9 cellular contexts compared by ENCODE assay signal in genomic region chr14:24094839-24095195, GRCh38. TPM values are rescaled to one million over a fixed set of nuclear protein-coding genes. Genes with fewer than 3 reads are reported as not detected.
DNase-seq lines count a peak whose midpoint lies in the region; ATAC-seq and TF ChIP-seq lines count a peak whose summit lies in the region.
"Had no signal": no experiment of that assay in that cellular context is flagged by ENCODE, and none has a peak within 500 bp of the region (broad histone marks: within the 10 kb centered on the region; RNA-seq: fewer than 3 reads in every experiment).

No MANE protein-coding gene starts in this region.

- peak overlapping the region; percentile 100 for H3K9ac ChIP-seq in OCI-LY3 (ENCODE audit: low read length)

- H3K27ac ChIP-seq in OCI-LY3 (ENCODE audit: low read length): peak overlapping the region; percentile 79
- H3K27ac ChIP-seq in naive thymus-derived CD4-positive, alpha-beta T cell (ENCODE audit: low read depth, low read length): peak overlapping the region; percentile 92

- H3K9me3 ChIP-seq in OCI-LY3 (ENCODE audit: insufficient read depth, low read length): no peaks in the 10 kb centered on the region
- H3K9me3 ChIP-seq in naive thymus-derived CD4-positive, alpha-beta T cell (ENCODE audit: control insufficient read depth in 2 of 3, low read length in 3 of 3): no peaks in the 10 kb centered on the region

- peak overlapping the region; percentile 75 for H3K4me3 ChIP-seq in GM12865 (ENCODE audit: low read depth, low read length)
- peak overlapping the region; percentile 93 for H3K4me3 ChIP-seq in OCI-LY3 (ENCODE audit: low read length)
- peak overlapping the region; percentile 91 for H3K4me3 ChIP-seq in naive thymus-derived CD4-positive, alpha-beta T cell (ENCODE audit: low read length)

- H2AFZ ChIP-seq in OCI-LY3 (ENCODE audit: low read depth, low read length): peak overlapping the region; percentile 43; the same call in 1 of the 2 replicates

- DNase-seq in GM12865 (ENCODE audit: low read depth) (no peak), pons (ENCODE audit: low spot score) (no peak), NCI-H1694 (lab: John Stamatoyannopoulos, UW) (no peak), NCI-H526 treated with DMSO at 0.1 percent for 48 hours (lab: John Stamatoyannopoulos, UW) (no peak)
- no peak for DNase-seq in naive thymus-derived CD4-positive, alpha-beta T cell

- peak overlapping the region; percentile 90 for H3K4me3 Mint-ChIP-seq in dendritic cell treated with granulocyte-macrophage colony-stimulating factor and Interleukin-4, amounts not matched to agents 40 ng/mL and 50 ng/mL, for 4 days
- H3K4me3 Mint-ChIP-seq in naive thymus-derived CD4-positive, alpha-beta T cell: peak overlapping the region; percentile 91 to 100 (median 98)

- H3K27me3 ChIP-seq in OCI-LY3 (ENCODE audit: low read depth, low read length): no peaks in the 10 kb centered on the region
- no peaks in the 10 kb centered on the region for H3K27me3 ChIP-seq in naive thymus-derived CD4-positive, alpha-beta T cell (ENCODE audit: control insufficient read depth in 2 of 2, insufficient read depth in 2 of 2, low read length in 2 of 2)

- peaks cover 22% of the 10 kb centered on the region for H3K4me1 ChIP-seq in OCI-LY3 (ENCODE audit: low read length)
- H3K4me1 ChIP-seq in naive thymus-derived CD4-positive, alpha-beta T cell (ENCODE audit: control insufficient read depth in 2 of 2, insufficient read depth in 2 of 2, low read length in 2 of 2): peaks cover 6 to 16% of the 10 kb centered on the region in 2 donors

- intact Hi-C loops in dendritic cell treated with granulocyte-macrophage colony-stimulating factor and Interleukin-4, amounts not matched to agents 40 ng/mL and 50 ng/mL, for 4 days (cut with micrococcal nuclease): loop anchor here (1.0 to 5.0 kb wide), 3 partner anchors 19 to 523 kb away; partner anchors contain the start of genes DCAF11, IRF9 and NRL
- intact Hi-C loops in naive thymus-derived CD4-positive, alpha-beta T cell (cut with micrococcal nuclease): loop anchor here (1.0 to 5.0 kb wide), 12 partner anchors 13 to 463 kb away; partner anchors contain the start of genes DCAF11 (in 2 of the 2), IRF9 (in 2 of the 2), NRL (in 2 of the 2) and PSME1 (in 2 of the 2)

- peak overlapping the region; percentile 88 for H3K27ac Mint-ChIP-seq in dendritic cell treated with granulocyte-macrophage colony-stimulating factor and Interleukin-4, amounts not matched to agents 40 ng/mL and 50 ng/mL, for 4 days
- H3K27ac Mint-ChIP-seq in naive thymus-derived CD4-positive, alpha-beta T cell: peak overlapping the region; percentile 90 to 97 (median 96)

- H4K20me1 ChIP-seq in OCI-LY3 (ENCODE audit: insufficient read depth, low read length): no peaks in the 10 kb centered on the region

- TF ChIP-seq CTCF in GM12865 (IDR thresholded peaks at IDR 0.05; ENCODE audit: insufficient read depth, low read depth, low read length, missing control alignments) (no peak), OCI-LY3 (IDR thresholded peaks at IDR 0.05; ENCODE audit: low read depth, low read length) (no peak)

- peak overlapping the region; percentile 97 for H3K4me2 ChIP-seq in OCI-LY3 (ENCODE audit: low read length)

- no peak for ATAC-seq in naive thymus-derived CD4-positive, alpha-beta T cell
- ATAC-seq in HG02885 (IDR thresholded peaks at IDR 0.05; ENCODE audit: poor library complexity, unreplicated experiment): no peak

- peaks cover 26% of the 10 kb centered on the region for H3K36me3 ChIP-seq in OCI-LY3 (replicated peaks; ENCODE audit: low read depth, low read length)
- H3K36me3 ChIP-seq in naive thymus-derived CD4-positive, alpha-beta T cell (ENCODE audit: control insufficient read depth in 2 of 3, insufficient read depth in 3 of 3, low read length in 3 of 3): peaks cover 0 to 26% (median 2%) of the 10 kb centered on the region in 3 experiments

- H3K4me1 Mint-ChIP-seq in dendritic cell treated with granulocyte-macrophage colony-stimulating factor and Interleukin-4, amounts not matched to agents 40 ng/mL and 50 ng/mL, for 4 days (ENCODE audit: low read depth): peaks cover 70% of the 10 kb centered on the region
- peaks cover 28 to 45% (median 38%) of the 10 kb centered on the region in 7 donors for H3K4me1 Mint-ChIP-seq in naive thymus-derived CD4-positive, alpha-beta T cell

- H3K27me3 Mint-ChIP-seq in dendritic cell treated with granulocyte-macrophage colony-stimulating factor and Interleukin-4, amounts not matched to agents 40 ng/mL and 50 ng/mL, for 4 days: no peaks in the 10 kb centered on the region
- H3K27me3 Mint-ChIP-seq in naive thymus-derived CD4-positive, alpha-beta T cell: no peaks in the 10 kb centered on the region

- no peaks in the 10 kb centered on the region for H3K9me3 Mint-ChIP-seq in dendritic cell treated with granulocyte-macrophage colony-stimulating factor and Interleukin-4, amounts not matched to agents 40 ng/mL and 50 ng/mL, for 4 days
- no peaks in the 10 kb centered on the region for H3K9me3 Mint-ChIP-seq in naive thymus-derived CD4-positive, alpha-beta T cell

- peaks cover 54% of the 10 kb centered on the region for H3K36me3 Mint-ChIP-seq in dendritic cell treated with granulocyte-macrophage colony-stimulating factor and Interleukin-4, amounts not matched to agents 40 ng/mL and 50 ng/mL, for 4 days (ENCODE audit: low read depth)
- peaks cover 0 to 20% (median 0%) of the 10 kb centered on the region in 5 donors for H3K36me3 Mint-ChIP-seq in naive thymus-derived CD4-positive, alpha-beta T cell

- CTCF ChIA-PET in naive thymus-derived CD4-positive, alpha-beta T cell (lab: Charles Lee): interaction anchor here (0.8 to 9.4 kb wide), 6 partner anchors 11 to 66 kb away, joined by 3 to 165 read pairs (median 4); partner anchors contain the start of genes DCAF11, IRF9 and NRL

- POLR2A ChIA-PET in naive thymus-derived CD4-positive, alpha-beta T cell (lab: Charles Lee): interaction anchor here (0.9 to 9.1 kb wide), 8 partner anchors 12 to 67 kb away, joined by 3 to 85 read pairs (median 8); partner anchors contain the start of genes DCAF11, IRF9, NRL and PSME1

- H3K79me2 ChIP-seq in OCI-LY3 (ENCODE audit: low read length): peaks cover 17% of the 10 kb centered on the region

RNA-seq across cellular contexts. Expression of gene PCK2, which starts 0.7 kb away (rescaled TPM):
- 10 to 100 TPM in 4 of 5 experiments, 1 to 10 TPM in 1; 9.1 to 56.2 (median 14.4) TPM for total RNA-seq in naive thymus-derived CD4-positive, alpha-beta T cell
- polyA plus RNA-seq in naive thymus-derived CD4-positive, alpha-beta T cell: 10 to 100 TPM in 1 of 2 donors, 1 to 10 TPM in 1; 7.2 to 14.5 TPM

RNA-seq across cellular contexts. Expression of gene DCAF11, which starts 19.8 kb away (rescaled TPM):
- total RNA-seq in naive thymus-derived CD4-positive, alpha-beta T cell: 10 to 100 TPM; 71.9 to 90.1 (median 83.3) TPM
- 10 to 100 TPM; 69.1 to 97.0 TPM for polyA plus RNA-seq in naive thymus-derived CD4-positive, alpha-beta T cell

RNA-seq across cellular contexts. Expression of gene NRL, which starts 19.9 kb away (rescaled TPM):
- 1 to 10 TPM; 2.1 to 4.5 (median 3.8) TPM for total RNA-seq in naive thymus-derived CD4-positive, alpha-beta T cell
- polyA plus RNA-seq in naive thymus-derived CD4-positive, alpha-beta T cell: 1 to 10 TPM; 2.2 to 2.6 TPM

RNA-seq across cellular contexts. Expression of gene CPNE6, which starts 23.5 kb away (rescaled TPM):
- under 1 TPM in 1 of 5 experiments, not detected in 4; 0.12 TPM for total RNA-seq in naive thymus-derived CD4-positive, alpha-beta T cell
- polyA plus RNA-seq in naive thymus-derived CD4-positive, alpha-beta T cell: not detected
- total RNA-seq: T-helper 1 cell treated with Interleukin-12 subunit alpha and Interleukin-12 subunit beta and Interleukin-4 antibody, amounts not matched to agents 30 ng/mL and 1 ng/mL, for 36 hours had no signal

RNA-seq across cellular contexts. Expression of gene FITM1, which starts 35.6 kb away (rescaled TPM):
- 1 to 10 TPM; 1.8 to 4.3 (median 2.0) TPM for total RNA-seq in naive thymus-derived CD4-positive, alpha-beta T cell
- 1 to 10 TPM in 1 of 2 donors, under 1 TPM in 1; 0.48 to 1.2 TPM for polyA plus RNA-seq in naive thymus-derived CD4-positive, alpha-beta T cell
